In genomic region chr1:28329395-28330153, GRCh38 we compare ENCODE assay signal across 8 cellular contexts. TPM values are rescaled to one million over a fixed set of nuclear protein-coding genes. Genes with fewer than 3 reads are reported as not detected.
DNase-seq lines count a peak whose midpoint lies in the region; ATAC-seq lines count a peak whose summit lies in the region.

No MANE protein-coding gene starts in this region.

- H3K4me1 ChIP-seq in BLaER1 = peaks cover 51% of the 10 kb centered on the region
- H3K4me1 ChIP-seq in naive thymus-derived CD4-positive, alpha-beta T cell (ENCODE audit: control insufficient read depth in 2 of 2, insufficient read depth in 2 of 2, low read length in 2 of 2) = peaks cover 13 to 14% of the 10 kb centered on the region in 2 donors
- H3K4me1 ChIP-seq in subcutaneous abdominal adipose tissue (ENCODE audit: control insufficient read depth in 5 of 5, insufficient read depth in 5 of 5, low read length in 5 of 5) = peaks cover 0 to 17% (median 14%) of the 10 kb centered on the region in 5 donors

- H3K4me1 Mint-ChIP-seq in effector memory CD8-positive, alpha-beta T cell (ENCODE audit: low read depth in 2 of 2) = peaks cover 21 to 22% of the 10 kb centered on the region in 2 donors
- H3K4me1 Mint-ChIP-seq in naive thymus-derived CD4-positive, alpha-beta T cell = peaks cover 20 to 40% (median 39%) of the 10 kb centered on the region in 7 donors

- H3K27ac Mint-ChIP-seq in effector memory CD8-positive, alpha-beta T cell = peak overlapping the region; percentile 99
- H3K27ac Mint-ChIP-seq in naive thymus-derived CD4-positive, alpha-beta T cell = peak overlapping the region; percentile 92 to 100 (median 98)

- peak overlapping the region; percentile 76 for H3K4me3 ChIP-seq in BLaER1
- H3K4me3 ChIP-seq in naive thymus-derived CD4-positive, alpha-beta T cell (ENCODE audit: low read length) = peak overlapping the region; percentile 59
- H3K4me3 ChIP-seq in subcutaneous abdominal adipose tissue (ENCODE audit: low read depth in 1 of 5, low read length in 5 of 5) = peak overlapping the region; percentile 63 to 95 (median 82)

- intact Hi-C loops in naive thymus-derived CD4-positive, alpha-beta T cell (cut with micrococcal nuclease) = loop anchor here (1.0 to 5.0 kb wide), 8 partner anchors 40 to 1407 kb away; partner anchors contain the start of genes PHACTR4 (in 2 of the 2), ATP5IF1 (in 1 of the 2), NUDC (in 1 of the 2) and TAF12 (in 1 of the 2)

- H4K20me1 ChIP-seq in BLaER1 = no peaks in the 10 kb centered on the region

- H3K9me3 Mint-ChIP-seq in effector memory CD8-positive, alpha-beta T cell = no peaks in the 10 kb centered on the region
- peaks cover 0 to 7% (median 0%) of the 10 kb centered on the region in 11 donors for H3K9me3 Mint-ChIP-seq in naive thymus-derived CD4-positive, alpha-beta T cell

- peak; percentile 34 for DNase-seq in activated CD4-positive, alpha-beta T cell treated with anti-CD3 and anti-CD28 coated beads for 1 hour
- DNase-seq in effector memory CD8-positive, alpha-beta T cell = no peak
- peak in 2 of 9 donors; percentile 32 to 48 for DNase-seq in naive thymus-derived CD4-positive, alpha-beta T cell
- no peak for DNase-seq in DMS79 treated with DMSO at 0.1 percent for 48 hours (lab: John Stamatoyannopoulos, UW)

- H3K27me3 ChIP-seq in BLaER1 = no peaks in the 10 kb centered on the region
- no peaks in the 10 kb centered on the region for H3K27me3 ChIP-seq in naive thymus-derived CD4-positive, alpha-beta T cell (ENCODE audit: control insufficient read depth in 2 of 2, insufficient read depth in 2 of 2, low read length in 2 of 2)
- H3K27me3 ChIP-seq in subcutaneous abdominal adipose tissue (ENCODE audit: control insufficient read depth in 5 of 5, insufficient read depth in 4 of 5, low read length in 5 of 5) = no peaks in the 10 kb centered on the region

- POLR2A ChIA-PET in naive thymus-derived CD4-positive, alpha-beta T cell (lab: Charles Lee) = interaction anchor here (0.7 to 3.2 kb wide), 21 partner anchors 8 to 853 kb away, joined by 3 to 31 read pairs (median 4); partner anchors contain the start of genes ATP5IF1, DNAJC8, PHACTR4 and RCC1

- H3K27me3 Mint-ChIP-seq in effector memory CD8-positive, alpha-beta T cell = no peaks in the 10 kb centered on the region
- peaks cover 0 to 3% (median 0%) of the 10 kb centered on the region in 5 donors for H3K27me3 Mint-ChIP-seq in naive thymus-derived CD4-positive, alpha-beta T cell

- ATAC-seq in HG03175 (IDR thresholded peaks at IDR 0.05; ENCODE audit: unreplicated experiment) (peak; percentile 34), GM18861 (IDR thresholded peaks at IDR 0.05; ENCODE audit: unreplicated experiment) (no peak)
- peak; percentile 39 for ATAC-seq in effector memory CD8-positive, alpha-beta T cell (replicated peaks)
- peak; percentile 14 for ATAC-seq in naive thymus-derived CD4-positive, alpha-beta T cell

- H3K9me3 ChIP-seq in BLaER1 (no peaks in the 10 kb centered on the region), subcutaneous abdominal adipose tissue (ENCODE audit: control insufficient read depth in 5 of 5, low read length in 5 of 5) (no peaks in the 10 kb centered on the region)
- H3K9me3 ChIP-seq in naive thymus-derived CD4-positive, alpha-beta T cell (ENCODE audit: control insufficient read depth in 2 of 3, low read length in 3 of 3) = no peaks in the 10 kb centered on the region

- H3K4me3 Mint-ChIP-seq in effector memory CD8-positive, alpha-beta T cell = peak overlapping the region; percentile 95 to 98
- peak overlapping the region; percentile 89 to 98 (median 92) for H3K4me3 Mint-ChIP-seq in naive thymus-derived CD4-positive, alpha-beta T cell

- peak overlapping the region; percentile 92 for H3K9ac ChIP-seq in BLaER1
- peak overlapping the region in 4 of 5 donors; percentile 75 to 94 (median 90) for H3K9ac ChIP-seq in subcutaneous abdominal adipose tissue (ENCODE audit: low read length in 5 of 5)

- H3K27ac ChIP-seq in BLaER1 = peak overlapping the region; percentile 94
- peak overlapping the region; percentile 86 for H3K27ac ChIP-seq in naive thymus-derived CD4-positive, alpha-beta T cell (ENCODE audit: low read depth, low read length)
- peak overlapping the region; percentile 85 for H3K27ac ChIP-seq in subcutaneous abdominal adipose tissue (ENCODE audit: low read depth, low read length)

- peaks cover 43% of the 10 kb centered on the region for H3K36me3 ChIP-seq in BLaER1
- peaks cover 0 to 35% (median 4%) of the 10 kb centered on the region in 3 experiments for H3K36me3 ChIP-seq in naive thymus-derived CD4-positive, alpha-beta T cell (ENCODE audit: control insufficient read depth in 2 of 3, insufficient read depth in 3 of 3, low read length in 3 of 3)
- H3K36me3 ChIP-seq in subcutaneous abdominal adipose tissue (ENCODE audit: control insufficient read depth in 5 of 5, insufficient read depth in 5 of 5, low read length in 5 of 5) = peaks cover 12 to 38% (median 28%) of the 10 kb centered on the region in 5 donors

- peaks cover 50% of the 10 kb centered on the region for H3K36me3 Mint-ChIP-seq in effector memory CD8-positive, alpha-beta T cell (ENCODE audit: insufficient read depth)
- peaks cover 8 to 29% (median 21%) of the 10 kb centered on the region in 5 donors for H3K36me3 Mint-ChIP-seq in naive thymus-derived CD4-positive, alpha-beta T cell

- CTCF ChIA-PET in naive thymus-derived CD4-positive, alpha-beta T cell (lab: Charles Lee) = interaction anchor here (0.7 to 1.6 kb wide), 4 partner anchors 82 to 852 kb away, joined by 3 to 5 read pairs (median 4); partner anchors contain the start of gene SRSF4

- peak overlapping the region; percentile 75 for H3K4me2 ChIP-seq in BLaER1

RNA-seq across cellular contexts. Expression of gene MED18, which starts 0.7 kb away (rescaled TPM):
- 10 to 100 TPM in 3 of 5 experiments, 1 to 10 TPM in 2; 5.5 to 23.0 (median 14.4) TPM for total RNA-seq in naive thymus-derived CD4-positive, alpha-beta T cell
- 10 to 100 TPM in 1 of 2 donors, 1 to 10 TPM in 1; 4.5 to 13.2 TPM for polyA plus RNA-seq in naive thymus-derived CD4-positive, alpha-beta T cell

RNA-seq across cellular contexts. Expression of gene PHACTR4, which starts 40.0 kb away (rescaled TPM):
- total RNA-seq in naive thymus-derived CD4-positive, alpha-beta T cell = 10 to 100 TPM; 19.8 to 29.0 (median 25.7) TPM
- polyA plus RNA-seq in naive thymus-derived CD4-positive, alpha-beta T cell = 10 to 100 TPM in 1 of 2 donors, 1 to 10 TPM in 1; 8.5 to 22.9 TPM
